9 cellular contexts compared by ENCODE assay signal in genomic region chr17:8410882-8411238, GRCh38. TPM values are rescaled to one million over a fixed set of nuclear protein-coding genes. Genes with fewer than 3 reads are reported as not detected.
"Had no signal": no experiment of that assay in that cellular context is flagged by ENCODE, and none has a peak within 500 bp of the region (broad histone marks: within the 10 kb centered on the region; RNA-seq: fewer than 3 reads in every experiment).

No MANE protein-coding gene starts in this region.

- H3K36me3 ChIP-seq: ovary, prostate gland, spleen, thoracic aorta, vagina had no signal

- H3K9me3 ChIP-seq: ovary, prostate gland, spleen, thoracic aorta, vagina had no signal

- H3K27ac ChIP-seq: ovary, prostate gland, thoracic aorta, vagina, VCaP had no signal

- H3K4me1 ChIP-seq: prostate gland had no signal

- DNase-seq: activated gamma-delta T cell had no signal

- H3K4me3 ChIP-seq: ovary, prostate gland, vagina had no signal

- H3K27me3 ChIP-seq: ovary, vagina had no signal

- FAIRE-seq: frontal cortex had no signal

RNA-seq across cellular contexts. Expression of gene RNF222, which starts 13.2 kb away (rescaled TPM):
- polyA plus RNA-seq: liver, ovary had no signal
